ENCODE assay signal across 1 cellular context in the genomic region with DNA sequence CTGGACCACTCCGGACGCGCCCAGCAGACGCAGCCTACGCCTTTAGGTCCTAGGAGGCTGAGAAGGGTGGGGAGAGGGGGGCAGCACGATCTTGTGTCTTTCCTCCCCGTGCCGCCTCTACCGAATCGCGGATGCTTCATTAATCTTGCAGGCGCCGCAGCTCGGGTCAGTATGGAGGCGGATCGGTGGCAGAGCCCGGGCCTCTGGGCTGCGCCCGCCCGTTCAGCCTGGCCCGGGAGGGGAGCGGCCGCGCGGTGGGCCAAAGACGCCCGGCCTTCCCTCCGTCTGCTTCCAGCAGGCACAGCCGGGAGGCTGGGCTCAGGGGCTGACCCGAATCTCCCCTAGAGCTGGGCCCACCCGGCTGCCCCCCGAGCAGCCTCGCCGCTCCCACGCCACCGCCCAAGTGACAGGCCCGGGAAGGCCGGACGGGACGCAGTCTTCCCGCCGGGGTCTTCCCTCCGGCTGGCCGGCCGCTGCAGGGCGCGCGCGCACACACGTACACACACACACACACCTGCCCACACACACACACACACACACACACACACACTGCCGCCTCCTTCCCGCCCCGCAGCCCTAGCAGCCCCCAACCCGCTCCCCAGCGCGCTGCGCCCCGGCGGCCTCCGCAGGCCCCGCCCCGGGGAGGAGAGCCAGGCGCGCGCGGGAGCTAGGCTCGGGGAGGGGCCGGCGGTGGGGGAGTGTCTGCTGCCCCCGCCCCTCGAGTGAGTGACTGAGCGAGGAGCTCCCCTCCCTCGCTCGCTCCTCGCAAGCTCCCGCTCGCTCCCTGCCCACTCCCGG.
TF ChIP-seq lines count a peak whose summit lies in the region.

A gene with protein sequence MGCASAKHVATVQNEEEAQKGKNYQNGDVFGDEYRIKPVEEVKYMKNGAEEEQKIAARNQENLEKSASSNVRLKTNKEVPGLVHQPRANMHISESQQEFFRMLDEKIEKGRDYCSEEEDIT (plus strand): TSS at position 759 of the 798 bp plus-strand sequence. CDS start 90,481 bp downstream, outside the sequence.

TF ChIP-seq in HEK293, 187 proteins besides CTCF, POLR2A, EP300 and RAD21 (continued from another document and continues in another):
- TF ChIP-seq ZIC2 (tag by site-specific recombination; IDR thresholded peaks at IDR 0.05) (peak; percentile 96), GLI4 (tag by site-specific recombination; IDR thresholded peaks at IDR 0.05) (peak; percentile 98), ZNF394 (tag by site-specific recombination; IDR thresholded peaks at IDR 0.05; ENCODE audit: borderline replicate concordance) (peak; percentile 48; the same call in 1 of the 2 replicates), HOXA7 (CRISPR knock-in tag; IDR thresholded peaks at IDR 0.05; ENCODE audit: borderline replicate concordance) (no peak), ZNF132 (tag by site-specific recombination; IDR thresholded peaks at IDR 0.05; ENCODE audit: borderline replicate concordance) (no peak), ZNF596 (tag by site-specific recombination; IDR thresholded peaks at IDR 0.05) (peak; percentile 95), ZNF843 (tag by site-specific recombination; IDR thresholded peaks at IDR 0.05) (peak; percentile 90), KLF7 (tag by site-specific recombination; IDR thresholded peaks at IDR 0.05; ENCODE audit: borderline replicate concordance) (peak; percentile 96; the same call in 1 of the 2 replicates), OSR2 (tag by site-specific recombination; IDR thresholded peaks at IDR 0.05) (peak; percentile 58; the same call in 1 of the 2 replicates), KLF10 (tag by site-specific recombination; IDR thresholded peaks at IDR 0.05) (peak; percentile 89), ZNF211 (tag by site-specific recombination; IDR thresholded peaks at IDR 0.05; ENCODE audit: low read depth) (peak; percentile 35; the same call in 1 of the 2 replicates), ZNF623 (tag by site-specific recombination; IDR thresholded peaks at IDR 0.05) (no peak), ZNF544 (tag by site-specific recombination; IDR thresholded peaks at IDR 0.05) (no peak), ZNF391 (tag by site-specific recombination; IDR thresholded peaks at IDR 0.05; ENCODE audit: borderline replicate concordance, low read depth) (peak; percentile 94), ZNF473 (tag by site-specific recombination; IDR thresholded peaks at IDR 0.05) (peak; percentile 95; the same call in 1 of the 2 replicates)
- TF ChIP-seq, protein P1, sequence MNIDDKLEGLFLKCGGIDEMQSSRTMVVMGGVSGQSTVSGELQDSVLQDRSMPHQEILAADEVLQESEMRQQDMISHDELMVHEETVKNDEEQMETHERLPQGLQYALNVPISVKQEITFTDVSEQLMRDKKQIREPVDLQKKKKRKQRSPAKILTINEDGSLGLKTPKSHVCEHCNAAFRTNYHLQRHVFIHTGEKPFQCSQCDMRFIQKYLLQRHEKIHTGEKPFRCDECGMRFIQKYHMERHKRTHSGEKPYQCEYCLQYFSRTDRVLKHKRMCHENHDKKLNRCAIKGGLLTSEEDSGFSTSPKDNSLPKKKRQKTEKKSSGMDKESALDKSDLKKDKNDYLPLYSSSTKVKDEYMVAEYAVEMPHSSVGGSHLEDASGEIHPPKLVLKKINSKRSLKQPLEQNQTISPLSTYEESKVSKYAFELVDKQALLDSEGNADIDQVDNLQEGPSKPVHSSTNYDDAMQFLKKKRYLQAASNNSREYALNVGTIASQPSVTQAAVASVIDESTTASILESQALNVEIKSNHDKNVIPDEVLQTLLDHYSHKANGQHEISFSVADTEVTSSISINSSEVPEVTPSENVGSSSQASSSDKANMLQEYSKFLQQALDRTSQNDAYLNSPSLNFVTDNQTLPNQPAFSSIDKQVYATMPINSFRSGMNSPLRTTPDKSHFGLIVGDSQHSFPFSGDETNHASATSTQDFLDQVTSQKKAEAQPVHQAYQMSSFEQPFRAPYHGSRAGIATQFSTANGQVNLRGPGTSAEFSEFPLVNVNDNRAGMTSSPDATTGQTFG (tag by site-specific recombination; IDR thresholded peaks at IDR 0.05; ENCODE audit: borderline replicate concordance): peak; percentile 96
- TF ChIP-seq, protein P2, sequence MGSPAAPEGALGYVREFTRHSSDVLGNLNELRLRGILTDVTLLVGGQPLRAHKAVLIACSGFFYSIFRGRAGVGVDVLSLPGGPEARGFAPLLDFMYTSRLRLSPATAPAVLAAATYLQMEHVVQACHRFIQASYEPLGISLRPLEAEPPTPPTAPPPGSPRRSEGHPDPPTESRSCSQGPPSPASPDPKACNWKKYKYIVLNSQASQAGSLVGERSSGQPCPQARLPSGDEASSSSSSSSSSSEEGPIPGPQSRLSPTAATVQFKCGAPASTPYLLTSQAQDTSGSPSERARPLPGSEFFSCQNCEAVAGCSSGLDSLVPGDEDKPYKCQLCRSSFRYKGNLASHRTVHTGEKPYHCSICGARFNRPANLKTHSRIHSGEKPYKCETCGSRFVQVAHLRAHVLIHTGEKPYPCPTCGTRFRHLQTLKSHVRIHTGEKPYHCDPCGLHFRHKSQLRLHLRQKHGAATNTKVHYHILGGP (tag by site-specific recombination; IDR thresholded peaks at IDR 0.05): peak; percentile 69; the same call in 1 of the 2 replicates
- TF ChIP-seq, protein P3, sequence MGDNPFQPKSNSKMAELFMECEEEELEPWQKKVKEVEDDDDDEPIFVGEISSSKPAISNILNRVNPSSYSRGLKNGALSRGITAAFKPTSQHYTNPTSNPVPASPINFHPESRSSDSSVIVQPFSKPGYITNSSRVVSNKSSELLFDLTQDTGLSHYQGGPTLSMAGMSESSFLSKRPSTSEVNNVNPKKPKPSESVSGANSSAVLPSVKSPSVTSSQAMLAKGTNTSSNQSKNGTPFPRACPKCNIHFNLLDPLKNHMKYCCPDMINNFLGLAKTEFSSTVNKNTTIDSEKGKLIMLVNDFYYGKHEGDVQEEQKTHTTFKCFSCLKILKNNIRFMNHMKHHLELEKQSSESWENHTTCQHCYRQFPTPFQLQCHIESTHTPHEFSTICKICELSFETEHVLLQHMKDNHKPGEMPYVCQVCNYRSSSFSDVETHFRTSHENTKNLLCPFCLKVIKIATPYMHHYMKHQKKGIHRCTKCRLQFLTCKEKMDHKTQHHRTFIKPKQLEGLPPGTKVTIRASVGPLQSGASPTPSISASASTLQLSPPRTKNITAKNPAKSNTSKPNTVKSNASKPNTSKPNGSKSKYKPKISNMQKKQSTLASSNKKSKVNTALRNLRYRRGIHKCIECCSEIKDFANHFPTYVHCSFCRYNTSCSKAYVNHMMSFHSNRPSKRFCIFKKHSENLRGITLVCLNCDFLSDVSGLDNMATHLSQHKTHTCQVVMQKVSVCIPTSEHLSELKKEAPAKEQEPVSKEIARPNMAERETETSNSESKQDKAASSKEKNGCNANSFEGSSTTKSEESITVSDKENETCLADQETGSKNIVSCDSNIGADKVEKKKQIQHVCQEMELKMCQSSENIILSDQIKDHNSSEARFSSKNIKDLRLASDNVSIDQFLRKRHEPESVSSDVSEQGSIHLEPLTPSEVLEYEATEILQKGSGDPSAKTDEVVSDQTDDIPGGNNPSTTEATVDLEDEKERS (tag by site-specific recombination; IDR thresholded peaks at IDR 0.05): 0 out of 2 replicates have a peak, but pooled peaks have one; percentile 51
- TF ChIP-seq, protein P4, sequence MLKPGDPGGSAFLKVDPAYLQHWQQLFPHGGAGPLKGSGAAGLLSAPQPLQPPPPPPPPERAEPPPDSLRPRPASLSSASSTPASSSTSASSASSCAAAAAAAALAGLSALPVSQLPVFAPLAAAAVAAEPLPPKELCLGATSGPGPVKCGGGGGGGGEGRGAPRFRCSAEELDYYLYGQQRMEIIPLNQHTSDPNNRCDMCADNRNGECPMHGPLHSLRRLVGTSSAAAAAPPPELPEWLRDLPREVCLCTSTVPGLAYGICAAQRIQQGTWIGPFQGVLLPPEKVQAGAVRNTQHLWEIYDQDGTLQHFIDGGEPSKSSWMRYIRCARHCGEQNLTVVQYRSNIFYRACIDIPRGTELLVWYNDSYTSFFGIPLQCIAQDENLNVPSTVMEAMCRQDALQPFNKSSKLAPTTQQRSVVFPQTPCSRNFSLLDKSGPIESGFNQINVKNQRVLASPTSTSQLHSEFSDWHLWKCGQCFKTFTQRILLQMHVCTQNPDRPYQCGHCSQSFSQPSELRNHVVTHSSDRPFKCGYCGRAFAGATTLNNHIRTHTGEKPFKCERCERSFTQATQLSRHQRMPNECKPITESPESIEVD (tag by site-specific recombination; IDR thresholded peaks at IDR 0.05): 0 out of 2 replicates have a peak, but pooled peaks have one; percentile 4
- TF ChIP-seq, protein P5, sequence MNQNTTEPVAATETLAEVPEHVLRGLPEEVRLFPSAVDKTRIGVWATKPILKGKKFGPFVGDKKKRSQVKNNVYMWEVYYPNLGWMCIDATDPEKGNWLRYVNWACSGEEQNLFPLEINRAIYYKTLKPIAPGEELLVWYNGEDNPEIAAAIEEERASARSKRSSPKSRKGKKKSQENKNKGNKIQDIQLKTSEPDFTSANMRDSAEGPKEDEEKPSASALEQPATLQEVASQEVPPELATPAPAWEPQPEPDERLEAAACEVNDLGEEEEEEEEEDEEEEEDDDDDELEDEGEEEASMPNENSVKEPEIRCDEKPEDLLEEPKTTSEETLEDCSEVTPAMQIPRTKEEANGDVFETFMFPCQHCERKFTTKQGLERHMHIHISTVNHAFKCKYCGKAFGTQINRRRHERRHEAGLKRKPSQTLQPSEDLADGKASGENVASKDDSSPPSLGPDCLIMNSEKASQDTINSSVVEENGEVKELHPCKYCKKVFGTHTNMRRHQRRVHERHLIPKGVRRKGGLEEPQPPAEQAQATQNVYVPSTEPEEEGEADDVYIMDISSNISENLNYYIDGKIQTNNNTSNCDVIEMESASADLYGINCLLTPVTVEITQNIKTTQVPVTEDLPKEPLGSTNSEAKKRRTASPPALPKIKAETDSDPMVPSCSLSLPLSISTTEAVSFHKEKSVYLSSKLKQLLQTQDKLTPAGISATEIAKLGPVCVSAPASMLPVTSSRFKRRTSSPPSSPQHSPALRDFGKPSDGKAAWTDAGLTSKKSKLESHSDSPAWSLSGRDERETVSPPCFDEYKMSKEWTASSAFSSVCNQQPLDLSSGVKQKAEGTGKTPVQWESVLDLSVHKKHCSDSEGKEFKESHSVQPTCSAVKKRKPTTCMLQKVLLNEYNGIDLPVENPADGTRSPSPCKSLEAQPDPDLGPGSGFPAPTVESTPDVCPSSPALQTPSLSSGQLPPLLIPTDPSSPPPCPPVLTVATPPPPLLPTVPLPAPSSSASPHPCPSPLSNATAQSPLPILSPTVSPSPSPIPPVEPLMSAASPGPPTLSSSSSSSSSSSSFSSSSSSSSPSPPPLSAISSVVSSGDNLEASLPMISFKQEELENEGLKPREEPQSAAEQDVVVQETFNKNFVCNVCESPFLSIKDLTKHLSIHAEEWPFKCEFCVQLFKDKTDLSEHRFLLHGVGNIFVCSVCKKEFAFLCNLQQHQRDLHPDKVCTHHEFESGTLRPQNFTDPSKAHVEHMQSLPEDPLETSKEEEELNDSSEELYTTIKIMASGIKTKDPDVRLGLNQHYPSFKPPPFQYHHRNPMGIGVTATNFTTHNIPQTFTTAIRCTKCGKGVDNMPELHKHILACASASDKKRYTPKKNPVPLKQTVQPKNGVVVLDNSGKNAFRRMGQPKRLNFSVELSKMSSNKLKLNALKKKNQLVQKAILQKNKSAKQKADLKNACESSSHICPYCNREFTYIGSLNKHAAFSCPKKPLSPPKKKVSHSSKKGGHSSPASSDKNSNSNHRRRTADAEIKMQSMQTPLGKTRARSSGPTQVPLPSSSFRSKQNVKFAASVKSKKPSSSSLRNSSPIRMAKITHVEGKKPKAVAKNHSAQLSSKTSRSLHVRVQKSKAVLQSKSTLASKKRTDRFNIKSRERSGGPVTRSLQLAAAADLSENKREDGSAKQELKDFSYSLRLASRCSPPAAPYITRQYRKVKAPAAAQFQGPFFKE (tag by site-specific recombination; IDR thresholded peaks at IDR 0.05; ENCODE audit: borderline replicate concordance): no peak
- TF ChIP-seq, protein P6, sequence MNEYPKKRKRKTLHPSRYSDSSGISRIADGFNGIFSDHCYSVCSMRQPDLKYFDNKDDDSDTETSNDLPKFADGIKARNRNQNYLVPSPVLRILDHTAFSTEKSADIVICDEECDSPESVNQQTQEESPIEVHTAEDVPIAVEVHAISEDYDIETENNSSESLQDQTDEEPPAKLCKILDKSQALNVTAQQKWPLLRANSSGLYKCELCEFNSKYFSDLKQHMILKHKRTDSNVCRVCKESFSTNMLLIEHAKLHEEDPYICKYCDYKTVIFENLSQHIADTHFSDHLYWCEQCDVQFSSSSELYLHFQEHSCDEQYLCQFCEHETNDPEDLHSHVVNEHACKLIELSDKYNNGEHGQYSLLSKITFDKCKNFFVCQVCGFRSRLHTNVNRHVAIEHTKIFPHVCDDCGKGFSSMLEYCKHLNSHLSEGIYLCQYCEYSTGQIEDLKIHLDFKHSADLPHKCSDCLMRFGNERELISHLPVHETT (tag by site-specific recombination; IDR thresholded peaks at IDR 0.05): peak; percentile 55; the same call in 1 of the 2 replicates
- TF ChIP-seq, protein P7, sequence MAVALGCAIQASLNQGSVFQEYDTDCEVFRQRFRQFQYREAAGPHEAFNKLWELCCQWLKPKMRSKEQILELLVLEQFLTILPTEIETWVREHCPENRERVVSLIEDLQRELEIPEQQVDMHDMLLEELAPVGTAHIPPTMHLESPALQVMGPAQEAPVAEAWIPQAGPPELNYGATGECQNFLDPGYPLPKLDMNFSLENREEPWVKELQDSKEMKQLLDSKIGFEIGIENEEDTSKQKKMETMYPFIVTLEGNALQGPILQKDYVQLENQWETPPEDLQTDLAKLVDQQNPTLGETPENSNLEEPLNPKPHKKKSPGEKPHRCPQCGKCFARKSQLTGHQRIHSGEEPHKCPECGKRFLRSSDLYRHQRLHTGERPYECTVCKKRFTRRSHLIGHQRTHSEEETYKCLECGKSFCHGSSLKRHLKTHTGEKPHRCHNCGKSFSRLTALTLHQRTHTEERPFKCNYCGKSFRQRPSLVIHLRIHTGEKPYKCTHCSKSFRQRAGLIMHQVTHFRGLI (tag by site-specific recombination; IDR thresholded peaks at IDR 0.05): peak; percentile 85
- TF ChIP-seq, protein P8, sequence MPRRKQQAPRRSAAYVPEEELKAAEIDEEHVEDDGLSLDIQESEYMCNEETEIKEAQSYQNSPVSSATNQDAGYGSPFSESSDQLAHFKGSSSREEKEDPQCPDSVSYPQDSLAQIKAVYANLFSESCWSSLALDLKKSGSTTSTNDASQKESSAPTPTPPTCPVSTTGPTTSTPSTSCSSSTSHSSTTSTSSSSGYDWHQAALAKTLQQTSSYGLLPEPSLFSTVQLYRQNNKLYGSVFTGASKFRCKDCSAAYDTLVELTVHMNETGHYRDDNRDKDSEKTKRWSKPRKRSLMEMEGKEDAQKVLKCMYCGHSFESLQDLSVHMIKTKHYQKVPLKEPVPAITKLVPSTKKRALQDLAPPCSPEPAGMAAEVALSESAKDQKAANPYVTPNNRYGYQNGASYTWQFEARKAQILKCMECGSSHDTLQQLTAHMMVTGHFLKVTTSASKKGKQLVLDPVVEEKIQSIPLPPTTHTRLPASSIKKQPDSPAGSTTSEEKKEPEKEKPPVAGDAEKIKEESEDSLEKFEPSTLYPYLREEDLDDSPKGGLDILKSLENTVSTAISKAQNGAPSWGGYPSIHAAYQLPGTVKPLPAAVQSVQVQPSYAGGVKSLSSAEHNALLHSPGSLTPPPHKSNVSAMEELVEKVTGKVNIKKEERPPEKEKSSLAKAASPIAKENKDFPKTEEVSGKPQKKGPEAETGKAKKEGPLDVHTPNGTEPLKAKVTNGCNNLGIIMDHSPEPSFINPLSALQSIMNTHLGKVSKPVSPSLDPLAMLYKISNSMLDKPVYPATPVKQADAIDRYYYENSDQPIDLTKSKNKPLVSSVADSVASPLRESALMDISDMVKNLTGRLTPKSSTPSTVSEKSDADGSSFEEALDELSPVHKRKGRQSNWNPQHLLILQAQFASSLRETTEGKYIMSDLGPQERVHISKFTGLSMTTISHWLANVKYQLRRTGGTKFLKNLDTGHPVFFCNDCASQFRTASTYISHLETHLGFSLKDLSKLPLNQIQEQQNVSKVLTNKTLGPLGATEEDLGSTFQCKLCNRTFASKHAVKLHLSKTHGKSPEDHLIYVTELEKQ (tag by site-specific recombination; IDR thresholded peaks at IDR 0.05; ENCODE audit: borderline replicate concordance): peak; percentile 77; the same call in 1 of the 2 replicates
